Comparison of ENCODE assay signal across 8 cellular contexts in genomic region chr2:86808315-86809161, GRCh38. TPM values are rescaled to one million over a fixed set of nuclear protein-coding genes. Genes with fewer than 3 reads are reported as not detected.
A peak's percentile ranks its signal among the peaks of the same experiment; 100 is the strongest.
DNase-seq lines count a peak whose midpoint lies in the region; ATAC-seq, FAIRE-seq and TF ChIP-seq lines count a peak whose summit lies in the region.

No MANE protein-coding gene starts in this region.

- H3K4me3 ChIP-seq in astrocyte (ENCODE audit: insufficient read depth, low read depth, low read length), result peak overlapping the region; percentile 51
- H3K4me3 ChIP-seq in hepatocyte, result peak overlapping the region; percentile 84
- H3K4me3 ChIP-seq in rectal smooth muscle tissue (ENCODE audit: low read length), result peak overlapping the region; percentile 56
- peak overlapping the region; percentile 35 to 49 for H3K4me3 ChIP-seq in vagina

- no peak for TF ChIP-seq POLR2A in vagina (IDR thresholded peaks at IDR 0.05)

- in situ Hi-C loops in GM13977 (cut with MboI; ENCODE audit: low pct_unique_long_range_greater_than_20kb, low sequenced_read_pairs, unreplicated experiment), result no loop called here

- peak; percentile 88 for ATAC-seq in HG02943 (IDR thresholded peaks at IDR 0.05; ENCODE audit: low read depth, unreplicated experiment)

- DNase-seq in GM13977 (ENCODE audit: low spot score) (peak; percentile 98), NCI-H187 (lab: John Stamatoyannopoulos, UW) (peak; percentile 37 to 45), astrocyte (ENCODE audit: low read depth) (peak; percentile 34), hepatocyte (ENCODE audit: low spot score) (peak; percentile 89), vagina (ENCODE audit: extremely low spot score in 2 of 2) (no peak)
- peak; percentile 88 for DNase-seq in T-helper 2 cell treated with Interferon-gamma antibody and Interleukin-4, amounts not matched to agents 5 μg/mL and 100 μg/mL, for 36 hours (ENCODE audit: low spot score)

- H2AFZ ChIP-seq in astrocyte (ENCODE audit: low read depth, low read length) (peak overlapping the region; percentile 87), hepatocyte (peak overlapping the region; percentile 99)

- peak overlapping the region; percentile 95 for H3K4me2 ChIP-seq in astrocyte (ENCODE audit: low read length)
- peak overlapping the region; percentile 99 for H3K4me2 ChIP-seq in hepatocyte

- H3K9me3 ChIP-seq in astrocyte (ENCODE audit: insufficient read depth, low read depth, low read length), result no peaks in the 10 kb centered on the region
- no peaks in the 10 kb centered on the region for H3K9me3 ChIP-seq in hepatocyte (ENCODE audit: low read depth)
- H3K9me3 ChIP-seq in vagina, result no peaks in the 10 kb centered on the region

- no peaks in the 10 kb centered on the region for H3K9me3 Mint-ChIP-seq in T-helper 2 cell treated with Interferon-gamma antibody and Interleukin-4, amounts not matched to agents 5 μg/mL and 100 μg/mL, for 36 hours
- no peaks in the 10 kb centered on the region for H3K9me3 Mint-ChIP-seq in astrocyte (ENCODE audit: unreplicated experiment)

- peak overlapping the region; percentile 86 for H3K4me3 Mint-ChIP-seq in T-helper 2 cell treated with Interferon-gamma antibody and Interleukin-4, amounts not matched to agents 5 μg/mL and 100 μg/mL, for 36 hours
- H3K4me3 Mint-ChIP-seq in astrocyte (ENCODE audit: unreplicated experiment), result peak overlapping the region; percentile 89

- TF ChIP-seq CTCF in GM13977 (IDR thresholded peaks at IDR 0.05; ENCODE audit: extremely low read depth, insufficient read depth, missing control alignments) (peak; percentile 95), astrocyte (IDR thresholded peaks at IDR 0.05; ENCODE audit: insufficient read depth, low read depth, low read length) (peak; percentile 85), hepatocyte (IDR thresholded peaks at IDR 0.05; ENCODE audit: poor library complexity) (peak; percentile 99), vagina (IDR thresholded peaks at IDR 0.05) (peak; percentile 87 to 93 (median 90))

- no peak overlapping the region for H3K27ac ChIP-seq in astrocyte (ENCODE audit: low read depth, low read length)
- peak overlapping the region; percentile 75 for H3K27ac ChIP-seq in hepatocyte
- H3K27ac ChIP-seq in rectal smooth muscle tissue (ENCODE audit: low read depth, low read length), result no peak overlapping the region
- peak overlapping the region; percentile 16 for H3K27ac ChIP-seq in vagina

- H3K79me2 ChIP-seq in astrocyte (ENCODE audit: insufficient read depth, low read length), result no peaks in the 10 kb centered on the region
- H3K79me2 ChIP-seq in hepatocyte, result no peaks in the 10 kb centered on the region

- intact Hi-C loops in vagina (cut with DNase I), result no loop called here

- H3K27me3 ChIP-seq in astrocyte (ENCODE audit: insufficient read depth, low read length), result peaks cover 35% of the 10 kb centered on the region
- H3K27me3 ChIP-seq in hepatocyte, result no peaks in the 10 kb centered on the region
- H3K27me3 ChIP-seq in rectal smooth muscle tissue (ENCODE audit: control insufficient read depth, insufficient read depth, low read length), result peaks cover 9% of the 10 kb centered on the region
- peaks cover 8% of the 10 kb centered on the region for H3K27me3 ChIP-seq in vagina

- H3K27ac Mint-ChIP-seq in T-helper 2 cell treated with Interferon-gamma antibody and Interleukin-4, amounts not matched to agents 5 μg/mL and 100 μg/mL, for 36 hours, result no peak overlapping the region
- no peak overlapping the region for H3K27ac Mint-ChIP-seq in astrocyte (ENCODE audit: unreplicated experiment)

- H3K4me1 Mint-ChIP-seq in T-helper 2 cell treated with Interferon-gamma antibody and Interleukin-4, amounts not matched to agents 5 μg/mL and 100 μg/mL, for 36 hours (ENCODE audit: low read depth), result peaks cover 15% of the 10 kb centered on the region
- H3K4me1 Mint-ChIP-seq in astrocyte (ENCODE audit: low read depth, unreplicated experiment), result no peaks in the 10 kb centered on the region

- peaks cover 62% of the 10 kb centered on the region for H3K27me3 Mint-ChIP-seq in T-helper 2 cell treated with Interferon-gamma antibody and Interleukin-4, amounts not matched to agents 5 μg/mL and 100 μg/mL, for 36 hours (ENCODE audit: low read depth)
- peaks cover 17% of the 10 kb centered on the region for H3K27me3 Mint-ChIP-seq in astrocyte (ENCODE audit: low read depth, unreplicated experiment)

- no peaks in the 10 kb centered on the region for H3K9me2 ChIP-seq in hepatocyte (replicated peaks; ENCODE audit: insufficient read depth)

- no peaks in the 10 kb centered on the region for H3K36me3 ChIP-seq in astrocyte (ENCODE audit: insufficient read depth, low read length)
- no peaks in the 10 kb centered on the region for H3K36me3 ChIP-seq in hepatocyte (replicated peaks; ENCODE audit: insufficient read depth, low read depth)
- H3K36me3 ChIP-seq in rectal smooth muscle tissue (ENCODE audit: control insufficient read depth, insufficient read depth, low read length), result no peaks in the 10 kb centered on the region
- H3K36me3 ChIP-seq in vagina, result no peaks in the 10 kb centered on the region

- 34% methylated on average over 36 of the region's 36 CpGs for WGBS in hepatocyte (ENCODE audit: low lambda C conversion rate, missing lambda C conversion rate)

- FAIRE-seq in astrocyte (lab: Jason Lieb, UNC), result no peak

- H4K20me1 ChIP-seq in astrocyte (ENCODE audit: insufficient read depth, low read length) (no peaks in the 10 kb centered on the region), hepatocyte (ENCODE audit: insufficient read depth, poor library complexity, severe bottlenecking) (no peaks in the 10 kb centered on the region)

- no peaks in the 10 kb centered on the region for H3K36me3 Mint-ChIP-seq in T-helper 2 cell treated with Interferon-gamma antibody and Interleukin-4, amounts not matched to agents 5 μg/mL and 100 μg/mL, for 36 hours (ENCODE audit: low read depth)
- no peaks in the 10 kb centered on the region for H3K36me3 Mint-ChIP-seq in astrocyte (ENCODE audit: low read depth, unreplicated experiment)

- H3K9ac ChIP-seq in astrocyte (ENCODE audit: low read length), result peak overlapping the region; percentile 35
- H3K9ac ChIP-seq in rectal smooth muscle tissue (ENCODE audit: low read length), result no peak overlapping the region

- peaks cover 14% of the 10 kb centered on the region for H3K4me1 ChIP-seq in astrocyte (ENCODE audit: insufficient read depth, low read length)
- no peaks in the 10 kb centered on the region for H3K4me1 ChIP-seq in hepatocyte (ENCODE audit: insufficient read depth)
- peaks cover 2% of the 10 kb centered on the region for H3K4me1 ChIP-seq in rectal smooth muscle tissue (ENCODE audit: control insufficient read depth, insufficient read depth, low read length)
- H3K4me1 ChIP-seq in vagina, result peaks cover 30% of the 10 kb centered on the region

RNA-seq across cellular contexts. Expression of gene CD8A, which starts 17.8 kb away (rescaled TPM):
- total RNA-seq in astrocyte (0.14 TPM in 1 of 2 replicates, not detected in the other), hepatocyte (0.33 TPM in 1 of 2 replicates, not detected in the other), vagina (6.9 TPM)
- polyA plus RNA-seq in hepatocyte, result 0.21 TPM in 1 of 2 replicates, not detected in the other

RNA-seq across cellular contexts. Expression of gene CD8B, which starts 53.1 kb away (rescaled TPM):
- total RNA-seq in astrocyte (not detected in 2 replicates), hepatocyte (1.00 and 1.5 TPM in 2 replicates), vagina (10.6 TPM)
- 1.1 and 3.0 TPM in 2 replicates for polyA plus RNA-seq in hepatocyte

Comparison
In these comparisons a context has a peak if more than half of its experiments do, and no peak if none do; other contexts are left out.
1. DNase-seq: peak in GM13977 (single experiment), NCI-H187 (2 of 2), T-helper 2 cell treated with Interferon-gamma antibody and Interleukin-4, amounts not matched to agents 5 μg/mL and 100 μg/mL, for 36 hours (single experiment), astrocyte (single experiment) and hepatocyte (single experiment); none in vagina (0 of 2).
2. H3K27ac ChIP-seq: peak in hepatocyte (single experiment) and vagina (single experiment); none in astrocyte (single experiment) and rectal smooth muscle tissue (single experiment).
3. Peak in every context shown above with its lines, with median percentiles within 50 percentile points of each other: CTCF ChIP-seq and H3K4me3 ChIP-seq.